ENCODE assay signal across 8 cellular contexts in the genomic region with DNA sequence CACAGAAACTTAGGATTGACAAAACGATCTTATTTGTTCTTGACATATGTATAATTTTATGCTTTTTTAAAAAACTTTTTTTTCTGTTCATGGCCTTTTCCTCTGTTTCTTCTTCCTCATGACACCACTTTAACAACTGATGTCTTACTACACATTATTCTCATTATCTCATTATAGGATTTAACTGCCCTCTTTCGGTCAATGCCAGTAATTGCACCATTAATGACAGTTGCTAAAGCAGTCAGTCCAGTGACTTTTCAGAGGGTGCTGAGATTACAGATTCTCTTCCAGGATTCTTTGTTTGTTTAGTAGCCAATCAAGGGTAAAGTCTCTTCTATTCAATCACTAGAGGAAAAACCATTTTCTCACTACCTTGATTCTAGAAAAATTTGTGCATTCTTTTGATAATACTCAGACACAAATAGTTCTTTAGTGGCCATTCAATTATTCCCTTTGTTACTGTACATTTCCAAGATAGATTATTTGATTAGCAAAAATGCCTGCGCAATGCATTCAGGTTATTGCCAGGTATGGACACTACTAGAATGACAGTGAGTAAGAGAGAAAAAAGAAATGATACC. TPM values are rescaled to one million over a fixed set of nuclear protein-coding genes. Genes with fewer than 3 reads are reported as not detected.
DNase-seq lines count a peak whose midpoint lies in the region; ATAC-seq and TF ChIP-seq lines count a peak whose summit lies in the region.

No MANE protein-coding gene starts in this region.

- H3K4me3 ChIP-seq in epithelial cell of esophagus (ENCODE audit: low read length) = no peak overlapping the region

- TF ChIP-seq CTCF in RWPE1 (conservative IDR thresholded peaks at IDR 0.05; ENCODE audit: low read depth) (peak; percentile 70), epithelial cell of esophagus (IDR thresholded peaks at IDR 0.05; ENCODE audit: insufficient read depth, low read depth, low read length, missing control alignments) (peak; percentile 72)

- no peak for DNase-seq in activated naive CD4-positive, alpha-beta T cell treated with anti-CD3 and anti-CD28 coated beads, Interleukin-2, amount 50 U/mL, for 72 hours (ENCODE audit: low spot score in 2 of 2)
- DNase-seq in activated naive CD4-positive, alpha-beta T cell treated with anti-CD3 and anti-CD28 coated beads for 36 hours = no peak
- peak; percentile 41 to 56 for DNase-seq in Kasumi-1 (lab: John Stamatoyannopoulos, UW)
- DNase-seq in RWPE1 (ENCODE audit: low spot score) = peak; percentile 62
- peak; percentile 55 for DNase-seq in epithelial cell of esophagus (ENCODE audit: low read depth)
- DNase-seq in naive B cell = peak; percentile 27

- no peak overlapping the region for H3K27ac Mint-ChIP-seq in activated naive CD4-positive, alpha-beta T cell treated with anti-CD3 and anti-CD28 coated beads, Interleukin-2, amount 50 U/mL, for 72 hours
- no peak overlapping the region for H3K27ac Mint-ChIP-seq in activated naive CD4-positive, alpha-beta T cell treated with anti-CD3 and anti-CD28 coated beads for 36 hours
- H3K27ac Mint-ChIP-seq in naive B cell = no peak overlapping the region

- peak; percentile 62 to 77 for ATAC-seq in activated naive CD4-positive, alpha-beta T cell treated with anti-CD3 and anti-CD28 coated beads, Interleukin-2, amount 50 U/mL, for 72 hours
- ATAC-seq in naive B cell (ENCODE audit: low read depth in 2 of 2) (peak; percentile 54 to 58), HG03520 (IDR thresholded peaks at IDR 0.05; ENCODE audit: unreplicated experiment) (no peak), HG02798 (IDR thresholded peaks at IDR 0.05; ENCODE audit: poor library complexity, unreplicated experiment) (no peak)

- H3K36me3 Mint-ChIP-seq in activated naive CD4-positive, alpha-beta T cell treated with anti-CD3 and anti-CD28 coated beads, Interleukin-2, amount 50 U/mL, for 72 hours = no peaks in the 10 kb centered on the region
- H3K36me3 Mint-ChIP-seq in activated naive CD4-positive, alpha-beta T cell treated with anti-CD3 and anti-CD28 coated beads for 36 hours (ENCODE audit: low read depth) = peaks cover 4% of the 10 kb centered on the region
- H3K36me3 Mint-ChIP-seq in naive B cell = no peaks in the 10 kb centered on the region

- H3K27me3 Mint-ChIP-seq in activated naive CD4-positive, alpha-beta T cell treated with anti-CD3 and anti-CD28 coated beads for 36 hours (ENCODE audit: low read depth) = no peaks in the 10 kb centered on the region
- no peaks in the 10 kb centered on the region for H3K27me3 Mint-ChIP-seq in naive B cell

- H3K9me3 Mint-ChIP-seq in activated naive CD4-positive, alpha-beta T cell treated with anti-CD3 and anti-CD28 coated beads, Interleukin-2, amount 50 U/mL, for 72 hours = no peaks in the 10 kb centered on the region
- H3K9me3 Mint-ChIP-seq in activated naive CD4-positive, alpha-beta T cell treated with anti-CD3 and anti-CD28 coated beads for 36 hours = peaks cover 3% of the 10 kb centered on the region
- H3K9me3 Mint-ChIP-seq in naive B cell = peaks cover 0 to 7% (median 2%) of the 10 kb centered on the region in 7 donors

- POLR2A ChIA-PET in RWPE1 (lab: Yijun Ruan, JAX; ENCODE audit: low non-redundant PET) = no interaction called here

- CTCF ChIA-PET in activated naive CD4-positive, alpha-beta T cell treated with anti-CD3 and anti-CD28 coated beads for 36 hours (lab: Charles Lee) = interaction anchor here (0.7 to 7.0 kb wide), 16 partner anchors 10 to 379 kb away, joined by 3 to 191 read pairs (median 5); a partner anchor contains a TSS
- CTCF ChIA-PET in RWPE1 (lab: Yijun Ruan, JAX) = interaction anchor here (0.6 to 1.3 kb wide), 6 partner anchors 11 to 582 kb away, joined by 3 to 6 read pairs (median 4); a partner anchor contains a TSS

- H3K4me3 Mint-ChIP-seq in activated naive CD4-positive, alpha-beta T cell treated with anti-CD3 and anti-CD28 coated beads for 36 hours = no peak overlapping the region
- H3K4me3 Mint-ChIP-seq in naive B cell = no peak overlapping the region

- intact Hi-C loops in activated naive CD4-positive, alpha-beta T cell treated with anti-CD3 and anti-CD28 coated beads for 36 hours (cut with micrococcal nuclease) = loop anchor here (1.0 to 2.0 kb wide), 5 partner anchors 89 to 383 kb away; a partner anchor contains a TSS

- peaks cover 42% of the 10 kb centered on the region for H3K4me1 Mint-ChIP-seq in activated naive CD4-positive, alpha-beta T cell treated with anti-CD3 and anti-CD28 coated beads for 36 hours (ENCODE audit: low read depth)
- H3K4me1 Mint-ChIP-seq in naive B cell = no peaks in the 10 kb centered on the region

- no peak overlapping the region for H3K27ac ChIP-seq in RWPE1

RNA-seq across cellular contexts. Expression of a gene that starts 50.1 kb away (rescaled TPM):
- total RNA-seq in activated naive CD4-positive, alpha-beta T cell treated with anti-CD3 and anti-CD28 coated beads, Interleukin-2, amount 50 U/mL, for 72 hours = 1 to 10 TPM; 1.6 to 2.7 TPM
- 1 to 10 TPM; 3.9 to 5.2 TPM for total RNA-seq in activated naive CD4-positive, alpha-beta T cell treated with anti-CD3 and anti-CD28 coated beads for 36 hours
- polyA plus RNA-seq in naive B cell (ENCODE audit: low read depth in 6 of 6) = 1 to 10 TPM in 5 of 6 donors, under 1 TPM in 1; 0.40 to 7.1 (median 4.7) TPM

Comparison
In these comparisons a context has a peak if more than half of its experiments do, and no peak if none do; other contexts are left out.
1. ATAC-seq: peak in activated naive CD4-positive, alpha-beta T cell treated with anti-CD3 and anti-CD28 coated beads, Interleukin-2, amount 50 U/mL, for 72 hours (2 of 2) and naive B cell (2 of 2); none in HG03520 (single experiment) and HG02798 (single experiment).
2. DNase-seq: peak in Kasumi-1 (2 of 2), RWPE1 (single experiment), epithelial cell of esophagus (single experiment) and naive B cell (single experiment); none in activated naive CD4-positive, alpha-beta T cell treated with anti-CD3 and anti-CD28 coated beads, Interleukin-2, amount 50 U/mL, for 72 hours (0 of 2) and activated naive CD4-positive, alpha-beta T cell treated with anti-CD3 and anti-CD28 coated beads for 36 hours (single experiment).